ENCODE assay signal across 11 cellular contexts in genomic region chr5:132729896-132730295, GRCh38. TPM values are rescaled to one million over a fixed set of nuclear protein-coding genes. Genes with fewer than 3 reads are reported as not detected.
"Had no signal": no experiment of that assay in that cellular context is flagged by ENCODE, and none has a peak within 500 bp of the region (broad histone marks: within the 10 kb centered on the region; RNA-seq: fewer than 3 reads in every experiment).

No MANE protein-coding gene starts in this region.

- FAIRE-seq: HepG2, HTR-8/SVneo, K562 had no signal

- H3K4me3 ChIP-seq: K562 had no signal

- H3K27me3 Mint-ChIP-seq: IgD-negative memory B cell had no signal

- H3K27ac ChIP-seq: HL-60, KMS-11 had no signal

- DNase-seq: IMR-90, KBM-7, KG1 had no signal

- H3K4me3 Mint-ChIP-seq: IgD-negative memory B cell had no signal

- H3K9ac ChIP-seq: KMS-11 had no signal

- H3K4me1 Mint-ChIP-seq: IgD-negative memory B cell had no signal

- ATAC-seq: HepG2, K562 had no signal

- H3K9me3 Mint-ChIP-seq: IgD-negative memory B cell had no signal

- H3K4me2 ChIP-seq: KMS-11 had no signal

- H3K27ac Mint-ChIP-seq: IgD-negative memory B cell had no signal

RNA-seq across cellular contexts. Expression of gene CCNI2, which starts 17.3 kb away (rescaled TPM):
- total RNA-seq: HepG2, HT1080, IMR-90 had no signal
- polyA plus RNA-seq: HepG2, IMR-90 had no signal

RNA-seq across cellular contexts. Expression of gene IL4, which starts 56.1 kb away (rescaled TPM):
- total RNA-seq: HepG2, HT-29, HT1080, IMR-90, K562 had no signal
- polyA plus RNA-seq: HepG2, IgD-negative memory B cell, IMR-90 had no signal
